18 cellular contexts compared by ENCODE assay signal in genomic region chr21:44985441-44986401, GRCh38. TPM values are rescaled to one million over a fixed set of nuclear protein-coding genes. Genes with fewer than 3 reads are reported as not detected.
DNase-seq lines count a peak whose midpoint lies in the region; ATAC-seq and TF ChIP-seq lines count a peak whose summit lies in the region.
"Had no signal": no experiment of that assay in that cellular context is flagged by ENCODE, and none has a peak within 500 bp of the region (broad histone marks: within the 10 kb centered on the region; RNA-seq: fewer than 3 reads in every experiment).

No MANE protein-coding gene starts in this region.

- no peak overlapping the region for H3K4me3 Mint-ChIP-seq in stimulated activated effector memory CD8-positive, alpha-beta T cell treated with anti-CD3 and anti-CD28 coated beads, Interleukin-12 subunit alpha, Interleukin-12 subunit beta, amount 100 ng/mL, for 72 hours
- H3K4me3 Mint-ChIP-seq: activated T-cell treated with anti-CD3 and anti-CD28 coated beads, Interleukin-2, amount 50 U/mL, for 72 hours had no signal

- H3K9me3 ChIP-seq in BLaER1, result no peaks in the 10 kb centered on the region
- H3K9me3 ChIP-seq in MG63, result no peaks in the 10 kb centered on the region
- H3K9me3 ChIP-seq in osteoblast (ENCODE audit: low read depth, low read length), result no peaks in the 10 kb centered on the region
- H3K9me3 ChIP-seq: tibial nerve had no signal

- ATAC-seq in Right ventricle myocardium superior (ENCODE audit: poor library complexity) (no peak), GM21737 (IDR thresholded peaks at IDR 0.05; ENCODE audit: unreplicated experiment) (no peak)
- ATAC-seq in stimulated activated effector memory CD8-positive, alpha-beta T cell treated with anti-CD3 and anti-CD28 coated beads, Interleukin-12 subunit alpha, Interleukin-12 subunit beta, amount 100 ng/mL, for 72 hours, result no peak

- H3K27me3 ChIP-seq in BLaER1, result no peaks in the 10 kb centered on the region
- no peaks in the 10 kb centered on the region for H3K27me3 ChIP-seq in MG63
- H3K27me3 ChIP-seq in osteoblast (ENCODE audit: insufficient read depth, low read length), result no peaks in the 10 kb centered on the region
- H3K27me3 ChIP-seq: tibial nerve had no signal

- DNase-seq in MG63, result peak; percentile 4
- peak; percentile 39 for DNase-seq in Right ventricle myocardium superior
- DNase-seq in osteoblast (ENCODE audit: insufficient read length, low spot score, missing footprints), result peak; percentile 78
- no peak for DNase-seq in stimulated activated effector memory CD8-positive, alpha-beta T cell treated with anti-CD3 and anti-CD28 coated beads, Interleukin-12 subunit alpha, Interleukin-12 subunit beta, amount 100 ng/mL, for 72 hours (ENCODE audit: low spot score in 2 of 2)
- DNase-seq in NCI-H1436 treated with DMSO at 0.1 percent for 48 hours (lab: John Stamatoyannopoulos, UW), result no peak
- no peak for DNase-seq in NCI-H2029 treated with DMSO at 0.1 percent for 48 hours (lab: John Stamatoyannopoulos, UW)
- DNase-seq: AML-193, caudate nucleus, hippocampal formation, IMR-90, MM.1S, NCI-H774, PC-9, small intestine had no signal

- peak overlapping the region; percentile 99 for H3K4me2 ChIP-seq in BLaER1
- H3K4me2 ChIP-seq in osteoblast (ENCODE audit: insufficient read depth, low read length), result no peak overlapping the region
- H3K4me2 ChIP-seq: PC-9 had no signal

- no peak overlapping the region for H2AFZ ChIP-seq in osteoblast (ENCODE audit: low read length)
- H2AFZ ChIP-seq: PC-9 had no signal

- TF ChIP-seq CTCF in osteoblast (IDR thresholded peaks at IDR 0.05; ENCODE audit: extremely low read depth, low read depth, low read length), result no peak

- H4K20me1 ChIP-seq in BLaER1, result no peaks in the 10 kb centered on the region
- no peaks in the 10 kb centered on the region for H4K20me1 ChIP-seq in osteoblast (ENCODE audit: insufficient read depth, low read length)

- H3K79me2 ChIP-seq in osteoblast (ENCODE audit: insufficient read depth, low read length), result no peaks in the 10 kb centered on the region

- peak overlapping the region; percentile 43 for H3K9ac ChIP-seq in BLaER1

- intact Hi-C loops in Right ventricle myocardium superior (cut with DNase I), result no loop called here

- H3K4me3 ChIP-seq in BLaER1 (no peak overlapping the region), MG63 (no peak overlapping the region), osteoblast (ENCODE audit: insufficient read depth, low read length) (no peak overlapping the region)
- H3K4me3 ChIP-seq: PC-9, tibial nerve had no signal

- H3K4me1 Mint-ChIP-seq in stimulated activated effector memory CD8-positive, alpha-beta T cell treated with anti-CD3 and anti-CD28 coated beads, Interleukin-12 subunit alpha, Interleukin-12 subunit beta, amount 100 ng/mL, for 72 hours, result no peaks in the 10 kb centered on the region

- no peak overlapping the region for H3K27ac Mint-ChIP-seq in stimulated activated effector memory CD8-positive, alpha-beta T cell treated with anti-CD3 and anti-CD28 coated beads, Interleukin-12 subunit alpha, Interleukin-12 subunit beta, amount 100 ng/mL, for 72 hours
- H3K27ac Mint-ChIP-seq: activated T-cell treated with anti-CD3 and anti-CD28 coated beads, Interleukin-2, amount 50 U/mL, for 72 hours had no signal

- no peaks in the 10 kb centered on the region for H3K9me3 Mint-ChIP-seq in stimulated activated effector memory CD8-positive, alpha-beta T cell treated with anti-CD3 and anti-CD28 coated beads, Interleukin-12 subunit alpha, Interleukin-12 subunit beta, amount 100 ng/mL, for 72 hours
- H3K9me3 Mint-ChIP-seq: activated T-cell treated with anti-CD3 and anti-CD28 coated beads, Interleukin-2, amount 50 U/mL, for 72 hours had no signal

- H3K27ac ChIP-seq in BLaER1, result peak overlapping the region; percentile 58
- no peak overlapping the region for H3K27ac ChIP-seq in osteoblast (ENCODE audit: low read depth, low read length)
- H3K27ac ChIP-seq: PC-9 had no signal

- no peaks in the 10 kb centered on the region for H3K36me3 ChIP-seq in BLaER1
- no peaks in the 10 kb centered on the region for H3K36me3 ChIP-seq in MG63
- H3K36me3 ChIP-seq in osteoblast (ENCODE audit: insufficient read depth, low read length), result no peaks in the 10 kb centered on the region
- H3K36me3 ChIP-seq: tibial nerve had no signal

- H3K4me1 ChIP-seq in BLaER1, result peaks cover 86% of the 10 kb centered on the region
- H3K4me1 ChIP-seq in osteoblast (ENCODE audit: insufficient read depth, low read length), result peaks cover 6% of the 10 kb centered on the region

- H3K36me3 Mint-ChIP-seq in stimulated activated effector memory CD8-positive, alpha-beta T cell treated with anti-CD3 and anti-CD28 coated beads, Interleukin-12 subunit alpha, Interleukin-12 subunit beta, amount 100 ng/mL, for 72 hours, result no peaks in the 10 kb centered on the region

RNA-seq across cellular contexts. Expression of gene SLX9, which starts 45.9 kb away (rescaled TPM):
- total RNA-seq in MG63 (2014; rRNA removed; shearing (Covaris generic); ENCODE audit: low replicate concordance), result 27.8 and 55.6 TPM in 2 replicates
- total RNA-seq in Right ventricle myocardium superior (77.4 TPM), osteoblast (9.4 and 10.9 TPM in 2 replicates)

Comparison
In these comparisons a context has a peak if more than half of its experiments do, and no peak if none do; other contexts are left out.
1. DNase-seq: peak in MG63 (single experiment), Right ventricle myocardium superior (single experiment) and osteoblast (single experiment); none in stimulated activated effector memory CD8-positive, alpha-beta T cell treated with anti-CD3 and anti-CD28 coated beads, Interleukin-12 subunit alpha, Interleukin-12 subunit beta, amount 100 ng/mL, for 72 hours (0 of 2), NCI-H1436 treated with DMSO at 0.1 percent for 48 hours (single experiment) and NCI-H2029 treated with DMSO at 0.1 percent for 48 hours (single experiment).